In genomic region chr1:103547840-103548239, GRCh38 we compare ENCODE assay signal across 36 cellular contexts.
"Had no signal": no experiment of that assay in that cellular context is flagged by ENCODE, and none has a peak within 500 bp of the region (broad histone marks: within the 10 kb centered on the region; RNA-seq: fewer than 3 reads in every experiment).

No MANE protein-coding gene starts in this region.

- H3K27ac Mint-ChIP-seq: activated CD4-positive, alpha-beta memory T cell treated with anti-CD3 and anti-CD28 coated beads, Interleukin-2, amount 10 ng/mL, durations not matched to agents 7 days and 5 days; activated CD4-positive, alpha-beta T cell treated with anti-CD3 and anti-CD28 coated beads for 36 hours; activated CD4-positive, alpha-beta T cell treated with anti-CD3 and anti-CD28 coated beads, Interleukin-2, amount 10 ng/mL, durations not matched to agents 7 days and 5 days; activated CD8-positive, alpha-beta memory T cell treated with anti-CD3 and anti-CD28 coated beads, Interleukin-2, amount 10 ng/mL, durations not matched to agents 7 days and 5 days; activated naive CD4-positive, alpha-beta T cell treated with anti-CD3 and anti-CD28 coated beads, Interleukin-2, amount 10 ng/mL, durations not matched to agents 7 days and 5 days; activated naive CD4-positive, alpha-beta T cell treated with anti-CD3 and anti-CD28 coated beads, Interleukin-2, amount 50 U/mL, for 24 hours; activated naive CD8-positive, alpha-beta T cell; activated naive CD8-positive, alpha-beta T cell treated with anti-CD3 and anti-CD28 coated beads, Interleukin-2, amount 10 ng/mL, durations not matched to agents 7 days and 5 days; activated naive CD8-positive, alpha-beta T cell treated with anti-CD3 and anti-CD28 coated beads, Interleukin-2, amount 50 U/mL, for 24 hours; activated T-cell treated with anti-CD3 and anti-CD28 coated beads, Interleukin-2, amount 50 U/mL, for 24 hours; activated T-helper 2 cell treated with anti-CD3 and anti-CD28 coated beads, Interferon-gamma antibody, Interleukin-2, Interleukin-4, amounts not matched to agents 10 μg/mL and 5 μg/mL and 100 μg/mL, durations not matched to agents 14 hours and 24 hours and 36 hours; brain; T-cell; T-helper 2 cell treated with Interferon-gamma antibody and Interleukin-4, amounts not matched to agents 5 μg/mL and 100 μg/mL, for 36 hours; WTC11 had no signal

- DNase-seq: activated CD4-positive, alpha-beta memory T cell treated with anti-CD3 and anti-CD28 coated beads, Interleukin-2, amount 10 ng/mL, durations not matched to agents 7 days and 5 days; activated CD4-positive, alpha-beta T cell treated with anti-CD3 and anti-CD28 coated beads for 1 hour; activated CD4-positive, alpha-beta T cell treated with anti-CD3 and anti-CD28 coated beads for 36 hours; activated CD4-positive, alpha-beta T cell treated with anti-CD3 and anti-CD28 coated beads for 48 hours; activated CD4-positive, alpha-beta T cell treated with anti-CD3 and anti-CD28 coated beads, Interleukin-2, amount 10 ng/mL, durations not matched to agents 7 days and 5 days; activated CD4-positive, alpha-beta T cell treated with anti-CD3 and anti-CD28 coated beads, Interleukin-2, amount 50 U/mL, for 48 hours; activated CD4-positive, CD25-positive, alpha-beta regulatory T cell; activated CD8-positive, alpha-beta memory T cell treated with anti-CD3 and anti-CD28 coated beads for 24 hours; activated CD8-positive, alpha-beta memory T cell treated with anti-CD3 and anti-CD28 coated beads, Interleukin-2, amount 10 ng/mL, durations not matched to agents 7 days and 5 days; activated CD8-positive, alpha-beta memory T cell treated with anti-CD3 and anti-CD28 coated beads, Interleukin-2, amount 50 U/mL, for 48 hours; activated effector memory CD4-positive, alpha-beta T cell treated with Interleukin-2 at 50 U/mL for 16 hours; activated gamma-delta T cell; activated naive CD4-positive, alpha-beta T cell treated with anti-CD3 and anti-CD28 coated beads, Interleukin-2, amount 10 ng/mL, durations not matched to agents 7 days and 5 days; activated naive CD4-positive, alpha-beta T cell treated with Interleukin-2 at 50 U/mL for 16 hours; activated naive CD8-positive, alpha-beta T cell treated with anti-CD3 and anti-CD28 coated beads, Interleukin-2, amount 10 ng/mL, durations not matched to agents 7 days and 5 days; activated naive CD8-positive, alpha-beta T cell treated with anti-CD3 and anti-CD28 coated beads, Interleukin-2, amount 50 U/mL, for 24 hours; activated T-cell treated with anti-CD3 and anti-CD28 coated beads, Interleukin-2, amount 50 U/mL, for 24 hours; activated T-cell treated with anti-CD3 and anti-CD28 coated beads, Interleukin-2, amount 50 U/mL, for 48 hours; amygdala; anterior cingulate cortex; caudate nucleus; cerebellar nuclear complex; T-cell; T-helper 2 cell; T-helper 9 cell; WERI-Rb-1 had no signal

- H3K27me3 Mint-ChIP-seq: activated CD4-positive, alpha-beta memory T cell treated with anti-CD3 and anti-CD28 coated beads, Interleukin-2, amount 10 ng/mL, durations not matched to agents 7 days and 5 days; activated CD4-positive, alpha-beta T cell treated with anti-CD3 and anti-CD28 coated beads for 36 hours; activated CD4-positive, alpha-beta T cell treated with anti-CD3 and anti-CD28 coated beads, Interleukin-2, amount 10 ng/mL, durations not matched to agents 7 days and 5 days; activated CD8-positive, alpha-beta memory T cell treated with anti-CD3 and anti-CD28 coated beads, Interleukin-2, amount 10 ng/mL, durations not matched to agents 7 days and 5 days; activated naive CD4-positive, alpha-beta T cell treated with anti-CD3 and anti-CD28 coated beads, Interleukin-2, amount 10 ng/mL, durations not matched to agents 7 days and 5 days; activated naive CD4-positive, alpha-beta T cell treated with anti-CD3 and anti-CD28 coated beads, Interleukin-2, amount 50 U/mL, for 24 hours; activated naive CD8-positive, alpha-beta T cell; activated naive CD8-positive, alpha-beta T cell treated with anti-CD3 and anti-CD28 coated beads, Interleukin-2, amount 10 ng/mL, durations not matched to agents 7 days and 5 days; activated naive CD8-positive, alpha-beta T cell treated with anti-CD3 and anti-CD28 coated beads, Interleukin-2, amount 50 U/mL, for 24 hours; activated T-cell treated with anti-CD3 and anti-CD28 coated beads, Interleukin-2, amount 50 U/mL, for 24 hours; brain; central memory CD8-positive, alpha-beta T cell; T-cell had no signal

- H3K9me3 ChIP-seq: ascending aorta had no signal

- H3K4me3 ChIP-seq: ascending aorta, cardiac muscle cell had no signal

- H3K4me1 Mint-ChIP-seq: activated CD4-positive, alpha-beta memory T cell treated with anti-CD3 and anti-CD28 coated beads, Interleukin-2, amount 10 ng/mL, durations not matched to agents 7 days and 5 days; activated CD4-positive, alpha-beta T cell treated with anti-CD3 and anti-CD28 coated beads for 36 hours; activated CD4-positive, alpha-beta T cell treated with anti-CD3 and anti-CD28 coated beads, Interleukin-2, amount 10 ng/mL, durations not matched to agents 7 days and 5 days; activated CD8-positive, alpha-beta memory T cell treated with anti-CD3 and anti-CD28 coated beads, Interleukin-2, amount 10 ng/mL, durations not matched to agents 7 days and 5 days; activated naive CD4-positive, alpha-beta T cell treated with anti-CD3 and anti-CD28 coated beads, Interleukin-2, amount 10 ng/mL, durations not matched to agents 7 days and 5 days; activated naive CD8-positive, alpha-beta T cell treated with anti-CD3 and anti-CD28 coated beads, Interleukin-2, amount 10 ng/mL, durations not matched to agents 7 days and 5 days; activated naive CD8-positive, alpha-beta T cell treated with anti-CD3 and anti-CD28 coated beads, Interleukin-2, amount 50 U/mL, for 24 hours; brain; T-cell; WTC11 had no signal

- H3K27ac ChIP-seq: ascending aorta, cardiac muscle cell, WERI-Rb-1 had no signal

- H3K4me3 Mint-ChIP-seq: activated CD4-positive, alpha-beta memory T cell treated with anti-CD3 and anti-CD28 coated beads, Interleukin-2, amount 10 ng/mL, durations not matched to agents 7 days and 5 days; activated CD4-positive, alpha-beta T cell treated with anti-CD3 and anti-CD28 coated beads for 36 hours; activated CD4-positive, alpha-beta T cell treated with anti-CD3 and anti-CD28 coated beads, Interleukin-2, amount 10 ng/mL, durations not matched to agents 7 days and 5 days; activated CD8-positive, alpha-beta memory T cell treated with anti-CD3 and anti-CD28 coated beads, Interleukin-2, amount 10 ng/mL, durations not matched to agents 7 days and 5 days; activated naive CD4-positive, alpha-beta T cell treated with anti-CD3 and anti-CD28 coated beads, Interleukin-2, amount 10 ng/mL, durations not matched to agents 7 days and 5 days; activated naive CD4-positive, alpha-beta T cell treated with anti-CD3 and anti-CD28 coated beads, Interleukin-2, amount 50 U/mL, for 24 hours; activated naive CD8-positive, alpha-beta T cell; activated naive CD8-positive, alpha-beta T cell treated with anti-CD3 and anti-CD28 coated beads, Interleukin-2, amount 10 ng/mL, durations not matched to agents 7 days and 5 days; activated naive CD8-positive, alpha-beta T cell treated with anti-CD3 and anti-CD28 coated beads, Interleukin-2, amount 50 U/mL, for 24 hours; activated T-cell treated with anti-CD3 and anti-CD28 coated beads, Interleukin-2, amount 50 U/mL, for 24 hours; brain; central memory CD8-positive, alpha-beta T cell; T-cell; T-helper 2 cell treated with Interferon-gamma antibody and Interleukin-4, amounts not matched to agents 5 μg/mL and 100 μg/mL, for 36 hours; WTC11 had no signal

- ATAC-seq: activated CD4-positive, alpha-beta T cell treated with anti-CD3 and anti-CD28 coated beads for 36 hours; activated CD4-positive, CD25-positive, alpha-beta regulatory T cell treated with anti-CD3 and anti-CD28 coated beads, Interleukin-2, amount 50 U/mL, for 24 hours; activated CD8-positive, alpha-beta memory T cell treated with anti-CD3 and anti-CD28 coated beads, Interleukin-2, amount 10 ng/mL, durations not matched to agents 7 days and 5 days; activated naive CD8-positive, alpha-beta T cell treated with anti-CD3 and anti-CD28 coated beads, Interleukin-2, amount 50 U/mL, for 24 hours; T-cell; WTC11 had no signal

- H3K9me3 Mint-ChIP-seq: activated CD4-positive, alpha-beta memory T cell treated with anti-CD3 and anti-CD28 coated beads, Interleukin-2, amount 10 ng/mL, durations not matched to agents 7 days and 5 days; activated CD4-positive, alpha-beta T cell treated with anti-CD3 and anti-CD28 coated beads, Interleukin-2, amount 10 ng/mL, durations not matched to agents 7 days and 5 days; activated naive CD4-positive, alpha-beta T cell treated with anti-CD3 and anti-CD28 coated beads, Interleukin-2, amount 10 ng/mL, durations not matched to agents 7 days and 5 days; activated naive CD4-positive, alpha-beta T cell treated with anti-CD3 and anti-CD28 coated beads, Interleukin-2, amount 50 U/mL, for 24 hours; activated naive CD8-positive, alpha-beta T cell treated with anti-CD3 and anti-CD28 coated beads, Interleukin-2, amount 10 ng/mL, durations not matched to agents 7 days and 5 days; activated naive CD8-positive, alpha-beta T cell treated with anti-CD3 and anti-CD28 coated beads, Interleukin-2, amount 50 U/mL, for 24 hours; activated T-cell treated with anti-CD3 and anti-CD28 coated beads, Interleukin-2, amount 50 U/mL, for 24 hours; activated T-helper 2 cell treated with anti-CD3 and anti-CD28 coated beads, Interferon-gamma antibody, Interleukin-2, Interleukin-4, amounts not matched to agents 10 μg/mL and 5 μg/mL and 100 μg/mL, durations not matched to agents 14 hours and 24 hours and 36 hours; central memory CD8-positive, alpha-beta T cell; T-cell; T-helper 2 cell treated with Interferon-gamma antibody and Interleukin-4, amounts not matched to agents 5 μg/mL and 100 μg/mL, for 36 hours; WTC11 had no signal

- H3K27me3 ChIP-seq: ascending aorta, cardiac muscle cell had no signal

- H3K4me1 ChIP-seq: ascending aorta had no signal
